10 cellular contexts compared by ENCODE assay signal in the genomic region with DNA sequence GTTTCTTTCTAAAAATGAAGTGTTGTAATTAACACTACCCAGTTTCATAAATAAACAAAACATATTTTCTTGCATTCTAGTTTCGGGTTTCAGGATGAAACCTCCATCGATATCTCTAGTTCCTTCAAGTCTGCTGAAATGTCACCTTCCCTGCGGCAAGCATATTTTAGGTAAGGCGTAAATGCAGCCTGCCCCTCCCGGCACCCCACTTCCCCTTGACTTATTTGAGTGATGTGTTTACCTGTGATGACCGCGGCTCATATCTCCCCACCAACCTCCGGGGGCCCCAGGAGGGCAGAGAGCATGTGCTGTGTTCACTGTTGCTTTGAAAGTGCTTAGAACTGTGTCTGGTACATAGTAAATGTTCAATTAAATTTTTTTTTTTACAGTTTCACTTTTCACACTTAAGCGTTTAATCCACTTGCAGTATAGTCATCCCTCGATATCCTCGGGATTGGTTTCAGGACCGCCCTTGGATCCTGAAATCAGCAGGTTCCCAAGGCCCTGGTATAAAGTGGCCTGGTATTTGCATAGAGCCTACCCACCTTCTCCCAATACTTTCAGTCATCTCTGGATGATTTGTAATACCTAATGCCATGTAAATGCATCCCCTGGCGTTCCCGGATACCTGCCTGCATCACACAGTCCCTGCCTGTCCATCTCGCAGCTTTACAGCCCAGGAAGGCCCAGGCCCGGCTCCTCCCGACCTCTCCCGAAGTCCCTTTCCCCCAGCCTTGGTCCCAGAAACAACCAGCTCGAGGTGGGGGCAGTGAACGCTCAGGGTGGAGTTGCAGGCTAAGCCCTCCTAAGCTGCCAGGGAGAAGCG. TPM values are rescaled to one million over a fixed set of nuclear protein-coding genes. Genes with fewer than 3 reads are reported as not detected.
A peak's percentile ranks its signal among the peaks of the same experiment; 100 is the strongest.
DNase-seq lines count a peak whose midpoint lies in the region; ATAC-seq and TF ChIP-seq lines count a peak whose summit lies in the region.
"Had no signal": no experiment of that assay in that cellular context is flagged by ENCODE, and none has a peak within 500 bp of the region (broad histone marks: within the 10 kb centered on the region; RNA-seq: fewer than 3 reads in every experiment).

No MANE protein-coding gene starts in this region.

- H3K27me3 ChIP-seq in right atrium auricular region, result no peaks in the 10 kb centered on the region

- no peaks in the 10 kb centered on the region for H3K36me3 ChIP-seq in right atrium auricular region

- peak; percentile 50 for DNase-seq in Right ventricle myocardium inferior (ENCODE audit: missing footprints)
- DNase-seq in right atrium auricular region (ENCODE audit: low spot score), result no peak
- DNase-seq in NCI-H82 treated with DMSO at 0.1 percent for 48 hours (lab: John Stamatoyannopoulos, UW; ENCODE audit: unreplicated experiment), result peak; percentile 85
- no peak for DNase-seq in type B pancreatic cell (ENCODE audit: extremely low spot score, unreplicated experiment)
- DNase-seq in amygdala (lab: John Stamatoyannopoulos, UW), result no peak
- DNase-seq in activated effector memory CD4-positive, alpha-beta T cell treated with anti-CD3 and anti-CD28 coated beads, Interleukin-2, amount 50 U/mL, for 16 hours, result no peak
- DNase-seq in iPS-NIHi11 (ENCODE audit: low spot score), result no peak
- DNase-seq: natural killer cell, NCI-H1694 had no signal

- no peaks in the 10 kb centered on the region for H3K9me3 Mint-ChIP-seq in type B pancreatic cell
- H3K9me3 Mint-ChIP-seq: natural killer cell had no signal

- H3K9me3 ChIP-seq in right atrium auricular region, result no peaks in the 10 kb centered on the region

- H3K27ac ChIP-seq in right atrium auricular region, result no peak overlapping the region

- H3K27me3 Mint-ChIP-seq in type B pancreatic cell, result peaks cover 16% of the 10 kb centered on the region

- TF ChIP-seq CTCF in right atrium auricular region (IDR thresholded peaks at IDR 0.05) (no peak), type B pancreatic cell (conservative IDR thresholded peaks at IDR 0.05) (no peak)

- intact Hi-C loops in Right ventricle myocardium inferior (cut with DNase I), result no loop called here

- H3K4me3 Mint-ChIP-seq in type B pancreatic cell, result peak overlapping the region; percentile 9
- H3K4me3 Mint-ChIP-seq: natural killer cell had no signal

- no peaks in the 10 kb centered on the region for H3K36me3 Mint-ChIP-seq in type B pancreatic cell
- H3K36me3 Mint-ChIP-seq: natural killer cell had no signal

- peaks cover 15% of the 10 kb centered on the region for H3K4me1 Mint-ChIP-seq in type B pancreatic cell (ENCODE audit: unreplicated experiment)

- H3K4me3 ChIP-seq in right atrium auricular region, result no peak overlapping the region

- no peak overlapping the region for H3K27ac Mint-ChIP-seq in type B pancreatic cell
- H3K27ac Mint-ChIP-seq: natural killer cell had no signal

- H3K4me1 ChIP-seq in right atrium auricular region, result no peaks in the 10 kb centered on the region

- no peak for ATAC-seq in Right ventricle myocardium inferior
- peak; percentile 54 for ATAC-seq in HG02642 (IDR thresholded peaks at IDR 0.05; ENCODE audit: poor library complexity, unreplicated experiment)
- ATAC-seq: natural killer cell had no signal

RNA-seq across cellular contexts. Expression of a gene that starts 40.2 kb away (rescaled TPM):
- 51.9 TPM for total RNA-seq in Right ventricle myocardium inferior
- 10 to 100 TPM; 19.3 to 20.4 TPM for total RNA-seq in right atrium auricular region
- 108 TPM in 2 replicates for total RNA-seq in type B pancreatic cell (ENCODE audit: low replicate concordance)

Comparison
In these comparisons a context has a peak if more than half of its experiments do, and no peak if none do; other contexts are left out.
1. DNase-seq: peak in Right ventricle myocardium inferior (single experiment) and NCI-H82 treated with DMSO at 0.1 percent for 48 hours (single experiment); none in right atrium auricular region (single experiment), type B pancreatic cell (single experiment), amygdala (0 of 56), activated effector memory CD4-positive, alpha-beta T cell treated with anti-CD3 and anti-CD28 coated beads, Interleukin-2, amount 50 U/mL, for 16 hours (single experiment) and iPS-NIHi11 (single experiment).